In the genomic region with DNA sequence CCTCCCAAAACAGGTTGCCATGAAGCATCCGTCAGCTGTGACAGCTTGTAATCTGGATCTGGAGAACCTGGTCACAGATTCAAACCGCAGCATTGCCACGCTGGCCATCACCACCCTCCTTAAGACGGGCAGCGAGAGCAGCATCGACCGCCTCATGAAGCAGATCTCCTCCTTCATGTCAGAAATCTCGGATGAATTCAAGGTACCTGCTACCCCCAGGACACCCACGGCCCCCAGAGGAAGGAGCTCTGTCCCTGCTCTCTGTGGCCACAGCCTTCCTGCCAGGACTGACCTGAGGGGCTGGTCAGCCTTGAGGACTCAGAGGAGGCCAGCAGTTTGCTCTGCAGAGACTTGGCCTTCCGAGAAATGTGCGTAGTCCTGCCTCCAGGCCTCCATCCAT, we compare ENCODE assay signal across 29 cellular contexts.
"Had no signal": no experiment of that assay in that cellular context is flagged by ENCODE, and none has a peak within 500 bp of the region (broad histone marks: within the 10 kb centered on the region; RNA-seq: fewer than 3 reads in every experiment).

No MANE protein-coding gene starts in this region.

- H3K4me1 Mint-ChIP-seq: mesothelial cell of epicardium; neural progenitor cell; stimulated activated memory B cell treated with anti-CD40 and anti-IgM and Interleukin-4, amounts not matched to agents 10 μg/mL and 1 μg/mL and 100 μg/mL, for 72 hours had no signal

- H3K27me3 ChIP-seq: colonic mucosa, esophagus muscularis mucosa, foreskin keratinocyte, gastroesophageal sphincter, heart left ventricle, hepatocyte, neural progenitor cell, right lobe of liver, testis, tibial artery had no signal

- H3K79me2 ChIP-seq: parathyroid adenoma had no signal

- H3K27ac ChIP-seq: esophagus muscularis mucosa, foreskin keratinocyte, gastroesophageal sphincter, heart left ventricle, hepatocyte, neural progenitor cell, parathyroid adenoma, testis, tibial artery had no signal

- H3K27me3 Mint-ChIP-seq: dendritic cell treated with granulocyte-macrophage colony-stimulating factor and Interleukin-4, amounts not matched to agents 40 ng/mL and 50 ng/mL, for 4 days; memory B cell; naive B cell; natural killer cell treated with Interleukin-12 subunit alpha and Interleukin-12 subunit beta and Interleukin-15 and Interleukin-18, amount 100 ng/mL, for 72 hours; progenitor cell of endocrine pancreas; stimulated activated memory B cell treated with anti-CD40 and anti-IgM and Interleukin-4, amounts not matched to agents 10 μg/mL and 1 μg/mL and 100 μg/mL, for 72 hours; type B pancreatic cell had no signal

- DNase-seq: colonic mucosa; effector CD8-positive, alpha-beta T cell; foreskin keratinocyte; heart left ventricle; kidney; mucosa of descending colon; naive B cell; right lobe of liver; stimulated activated CD4-positive, alpha-beta T cell treated with anti-CD3 and anti-CD28 coated beads, Interleukin-4, amount 100 ng/mL, for 4 hours; stimulated activated naive CD8-positive, alpha-beta T cell treated with anti-CD3 and anti-CD28 coated beads, Interleukin-15, Interleukin-2, amounts not matched to agents 100 U/mL and 50 U/mL, for 24 hours; substantia nigra; testis had no signal

- FAIRE-seq: endothelial cell of umbilical vein, kidney, urothelium cell line had no signal

- H3K9me3 ChIP-seq: colonic mucosa, esophagus muscularis mucosa, gastroesophageal sphincter, heart left ventricle, mucosa of descending colon, right lobe of liver, testis, tibial artery had no signal

- H3K27ac Mint-ChIP-seq: dendritic cell treated with granulocyte-macrophage colony-stimulating factor and Interleukin-4, amounts not matched to agents 40 ng/mL and 50 ng/mL, for 4 days; memory B cell; mesothelial cell of epicardium; natural killer cell treated with Interleukin-12 subunit alpha and Interleukin-12 subunit beta and Interleukin-15 and Interleukin-18, amount 100 ng/mL, for 72 hours; neural progenitor cell; progenitor cell of endocrine pancreas; stimulated activated memory B cell treated with anti-CD40 and anti-IgM and Interleukin-4, amounts not matched to agents 10 μg/mL and 1 μg/mL and 100 μg/mL, for 72 hours; type B pancreatic cell had no signal

- H3K4me1 ChIP-seq: colonic mucosa, esophagus muscularis mucosa, gastroesophageal sphincter, neural progenitor cell, parathyroid adenoma, testis, tibial artery had no signal

- H3K4me2 ChIP-seq: hepatocyte, neural progenitor cell, smooth muscle cell had no signal

- H2AFZ ChIP-seq: hepatocyte, neural progenitor cell, parathyroid adenoma had no signal

- H3K4me3 ChIP-seq: colonic mucosa, esophagus muscularis mucosa, gastroesophageal sphincter, heart left ventricle, hepatocyte, lung, mucosa of descending colon, neural progenitor cell, right lobe of liver, smooth muscle cell, testis, tibial artery had no signal

- H3K9me3 Mint-ChIP-seq: dendritic cell treated with granulocyte-macrophage colony-stimulating factor and Interleukin-4, amounts not matched to agents 40 ng/mL and 50 ng/mL, for 4 days; memory B cell; mesothelial cell of epicardium; naive B cell; natural killer cell treated with Interleukin-12 subunit alpha and Interleukin-12 subunit beta and Interleukin-15 and Interleukin-18, amount 100 ng/mL, for 72 hours; neural progenitor cell; stimulated activated memory B cell treated with anti-CD40 and anti-IgM and Interleukin-4, amounts not matched to agents 10 μg/mL and 1 μg/mL and 100 μg/mL, for 72 hours; type B pancreatic cell had no signal

- H3K9ac ChIP-seq: neural progenitor cell, parathyroid adenoma had no signal

- H3K4me3 Mint-ChIP-seq: dendritic cell treated with granulocyte-macrophage colony-stimulating factor and Interleukin-4, amounts not matched to agents 40 ng/mL and 50 ng/mL, for 4 days; memory B cell; mesothelial cell of epicardium; naive B cell; natural killer cell treated with Interleukin-12 subunit alpha and Interleukin-12 subunit beta and Interleukin-15 and Interleukin-18, amount 100 ng/mL, for 72 hours; neural progenitor cell; stimulated activated memory B cell treated with anti-CD40 and anti-IgM and Interleukin-4, amounts not matched to agents 10 μg/mL and 1 μg/mL and 100 μg/mL, for 72 hours; type B pancreatic cell had no signal

- H3K36me3 ChIP-seq: neural progenitor cell had no signal

- ATAC-seq: foreskin keratinocyte; gastroesophageal sphincter; heart left ventricle; natural killer cell treated with Interleukin-12 subunit alpha and Interleukin-12 subunit beta and Interleukin-15 and Interleukin-18, amount 100 ng/mL, for 72 hours; stimulated activated memory B cell treated with anti-CD40 and anti-IgM and Interleukin-4, amounts not matched to agents 10 μg/mL and 1 μg/mL and 100 μg/mL, for 72 hours; stimulated activated naive CD8-positive, alpha-beta T cell treated with anti-CD3 and anti-CD28 coated beads, Interleukin-15, Interleukin-2, amounts not matched to agents 100 U/mL and 50 U/mL, for 24 hours had no signal
